ENCODE assay signal across 2 cellular contexts in genomic region chr1:89594096-89594740, GRCh38.
TF ChIP-seq lines count a peak whose summit lies in the region.

No MANE protein-coding gene starts in this region.

TF ChIP-seq in SK-N-SH, 30 proteins besides CTCF, POLR2A, EP300 and RAD21 (continued from another document):
- TF ChIP-seq PBX3 (IDR thresholded peaks at IDR 0.05) (no peak), POLR2AphosphoS5 (IDR thresholded peaks at IDR 0.05; ENCODE audit: low read depth, low read length) (no peak), GABPA (IDR thresholded peaks at IDR 0.05; ENCODE audit: low read depth) (no peak), FOSL2 (IDR thresholded peaks at IDR 0.05; ENCODE audit: borderline replicate concordance, low read depth) (peak; percentile 17; the same call in 1 of the 2 replicates), NFIC (IDR thresholded peaks at IDR 0.05; ENCODE audit: borderline replicate concordance) (no peak), TEAD4 (IDR thresholded peaks at IDR 0.05; ENCODE audit: borderline replicate concordance, insufficient read depth) (no peak)
- TF ChIP-seq, protein P1, sequence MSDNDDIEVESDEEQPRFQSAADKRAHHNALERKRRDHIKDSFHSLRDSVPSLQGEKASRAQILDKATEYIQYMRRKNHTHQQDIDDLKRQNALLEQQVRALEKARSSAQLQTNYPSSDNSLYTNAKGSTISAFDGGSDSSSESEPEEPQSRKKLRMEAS (IDR thresholded peaks at IDR 0.05; ENCODE audit: low read depth) = no peak
TF ChIP-seq in SK-N-SH: peak in this region for 1.

TF ChIP-seq in HEK293T, 16 proteins besides CTCF, POLR2A, EP300 and RAD21 (continued from another document):
- TF ChIP-seq FOXK2 (IDR thresholded peaks at IDR 0.05) (no peak), HDGF (IDR thresholded peaks at IDR 0.05; ENCODE audit: borderline replicate concordance) (no peak), LEF1 (IDR thresholded peaks at IDR 0.05; ENCODE audit: borderline replicate concordance) (no peak)
TF ChIP-seq in HEK293T: peak in this region for 0.
